1 cellular context compared by ENCODE assay signal in genomic region chr17:17839792-17840707, GRCh38.
TF ChIP-seq lines count a peak whose summit lies in the region.

No MANE protein-coding gene starts in this region.

TF ChIP-seq in HEK293, 187 proteins besides CTCF, POLR2A, EP300 and RAD21 (continued from another document and continues in another):
- no peak for TF ChIP-seq ZNF518A (tag by site-specific recombination; conservative IDR thresholded peaks at IDR 0.05; ENCODE audit: low read depth)
- no peak for TF ChIP-seq ZNF266 (tag by site-specific recombination; IDR thresholded peaks at IDR 0.05; ENCODE audit: low read depth)
- TF ChIP-seq MYNN (tag by site-specific recombination; IDR thresholded peaks at IDR 0.05; ENCODE audit: borderline replicate concordance) = no peak
- TF ChIP-seq ZBTB8A (tag by site-specific recombination; IDR thresholded peaks at IDR 0.05) = peak; percentile 92
- TF ChIP-seq ZNF792 (tag by site-specific recombination; IDR thresholded peaks at IDR 0.05) = no peak
- peak; percentile 61 for TF ChIP-seq ZNF76 (tag by site-specific recombination; IDR thresholded peaks at IDR 0.05; ENCODE audit: borderline replicate concordance, low read depth)
- TF ChIP-seq ZBTB48 (tag by site-specific recombination; IDR thresholded peaks at IDR 0.05) = no peak
- peak; percentile 86 for TF ChIP-seq KLF8 (tag by site-specific recombination; IDR thresholded peaks at IDR 0.05)
- TF ChIP-seq ZFP3 (tag by site-specific recombination; IDR thresholded peaks at IDR 0.05; ENCODE audit: low read depth) = no peak
- peak; percentile 65; the same call in 1 of the 2 replicates for TF ChIP-seq ZSCAN23 (tag by site-specific recombination; IDR thresholded peaks at IDR 0.05)
- TF ChIP-seq GLI2 (tag by site-specific recombination; IDR thresholded peaks at IDR 0.05; ENCODE audit: borderline replicate concordance, low read depth) = no peak
- TF ChIP-seq ZBTB44 (tag by site-specific recombination; IDR thresholded peaks at IDR 0.05) = peak; percentile 76
- no peak for TF ChIP-seq ZNF549 (tag by site-specific recombination; IDR thresholded peaks at IDR 0.05)
- TF ChIP-seq ZNF433 (tag by site-specific recombination; IDR thresholded peaks at IDR 0.05; ENCODE audit: low read depth) = no peak
- no peak for TF ChIP-seq ZNF138 (tag by site-specific recombination; IDR thresholded peaks at IDR 0.05; ENCODE audit: borderline replicate concordance)
- no peak for TF ChIP-seq ZFP41 (tag by site-specific recombination; IDR thresholded peaks at IDR 0.05; ENCODE audit: borderline replicate concordance)
- peak; percentile 64 for TF ChIP-seq ZNF629 (tag by site-specific recombination; IDR thresholded peaks at IDR 0.05)
- 0 out of 2 replicates have a peak, but pooled peaks have one; percentile 40 for TF ChIP-seq MZF1 (tag by site-specific recombination; IDR thresholded peaks at IDR 0.05; ENCODE audit: borderline replicate concordance)
- no peak for TF ChIP-seq ZNF174 (tag by site-specific recombination; IDR thresholded peaks at IDR 0.05)
- TF ChIP-seq, protein P1, sequence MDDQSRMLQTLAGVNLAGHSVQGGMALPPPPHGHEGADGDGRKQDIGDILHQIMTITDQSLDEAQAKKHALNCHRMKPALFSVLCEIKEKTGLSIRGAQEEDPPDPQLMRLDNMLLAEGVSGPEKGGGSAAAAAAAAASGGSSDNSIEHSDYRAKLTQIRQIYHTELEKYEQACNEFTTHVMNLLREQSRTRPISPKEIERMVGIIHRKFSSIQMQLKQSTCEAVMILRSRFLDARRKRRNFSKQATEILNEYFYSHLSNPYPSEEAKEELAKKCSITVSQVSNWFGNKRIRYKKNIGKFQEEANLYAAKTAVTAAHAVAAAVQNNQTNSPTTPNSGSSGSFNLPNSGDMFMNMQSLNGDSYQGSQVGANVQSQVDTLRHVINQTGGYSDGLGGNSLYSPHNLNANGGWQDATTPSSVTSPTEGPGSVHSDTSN (CRISPR knock-in tag; IDR thresholded peaks at IDR 0.05) = no peak; the same call in 1 of the 2 replicates
- peak; percentile 89 for TF ChIP-seq ZBTB26 (tag by site-specific recombination; optimal IDR thresholded peaks at IDR 0.05)
- no peak for TF ChIP-seq ZNF404 (tag by site-specific recombination; IDR thresholded peaks at IDR 0.05)
- TF ChIP-seq ZNF423 (tag by site-specific recombination; IDR thresholded peaks at IDR 0.05) = peak; percentile 63
- no peak for TF ChIP-seq GLI4 (tag by site-specific recombination; IDR thresholded peaks at IDR 0.05)
- no peak for TF ChIP-seq ZNF677 (tag by site-specific recombination; IDR thresholded peaks at IDR 0.05)
- no peak for TF ChIP-seq ZNF366 (tag by site-specific recombination; conservative IDR thresholded peaks at IDR 0.05)
- TF ChIP-seq, protein P2, sequence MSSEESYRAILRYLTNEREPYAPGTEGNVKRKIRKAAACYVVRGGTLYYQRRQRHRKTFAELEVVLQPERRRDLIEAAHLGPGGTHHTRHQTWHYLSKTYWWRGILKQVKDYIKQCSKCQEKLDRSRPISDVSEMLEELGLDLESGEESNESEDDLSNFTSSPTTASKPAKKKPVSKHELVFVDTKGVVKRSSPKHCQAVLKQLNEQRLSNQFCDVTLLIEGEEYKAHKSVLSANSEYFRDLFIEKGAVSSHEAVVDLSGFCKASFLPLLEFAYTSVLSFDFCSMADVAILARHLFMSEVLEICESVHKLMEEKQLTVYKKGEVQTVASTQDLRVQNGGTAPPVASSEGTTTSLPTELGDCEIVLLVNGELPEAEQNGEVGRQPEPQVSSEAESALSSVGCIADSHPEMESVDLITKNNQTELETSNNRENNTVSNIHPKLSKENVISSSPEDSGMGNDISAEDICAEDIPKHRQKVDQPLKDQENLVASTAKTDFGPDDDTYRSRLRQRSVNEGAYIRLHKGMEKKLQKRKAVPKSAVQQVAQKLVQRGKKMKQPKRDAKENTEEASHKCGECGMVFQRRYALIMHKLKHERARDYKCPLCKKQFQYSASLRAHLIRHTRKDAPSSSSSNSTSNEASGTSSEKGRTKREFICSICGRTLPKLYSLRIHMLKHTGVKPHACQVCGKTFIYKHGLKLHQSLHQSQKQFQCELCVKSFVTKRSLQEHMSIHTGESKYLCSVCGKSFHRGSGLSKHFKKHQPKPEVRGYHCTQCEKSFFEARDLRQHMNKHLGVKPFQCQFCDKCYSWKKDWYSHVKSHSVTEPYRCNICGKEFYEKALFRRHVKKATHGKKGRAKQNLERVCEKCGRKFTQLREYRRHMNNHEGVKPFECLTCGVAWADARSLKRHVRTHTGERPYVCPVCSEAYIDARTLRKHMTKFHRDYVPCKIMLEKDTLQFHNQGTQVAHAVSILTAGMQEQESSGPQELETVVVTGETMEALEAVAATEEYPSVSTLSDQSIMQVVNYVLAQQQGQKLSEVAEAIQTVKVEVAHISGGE (tag by site-specific recombination; conservative IDR thresholded peaks at IDR 0.05; ENCODE audit: low read depth) = peak; percentile 48; the same call in 1 of the 2 replicates
- TF ChIP-seq, protein P3, sequence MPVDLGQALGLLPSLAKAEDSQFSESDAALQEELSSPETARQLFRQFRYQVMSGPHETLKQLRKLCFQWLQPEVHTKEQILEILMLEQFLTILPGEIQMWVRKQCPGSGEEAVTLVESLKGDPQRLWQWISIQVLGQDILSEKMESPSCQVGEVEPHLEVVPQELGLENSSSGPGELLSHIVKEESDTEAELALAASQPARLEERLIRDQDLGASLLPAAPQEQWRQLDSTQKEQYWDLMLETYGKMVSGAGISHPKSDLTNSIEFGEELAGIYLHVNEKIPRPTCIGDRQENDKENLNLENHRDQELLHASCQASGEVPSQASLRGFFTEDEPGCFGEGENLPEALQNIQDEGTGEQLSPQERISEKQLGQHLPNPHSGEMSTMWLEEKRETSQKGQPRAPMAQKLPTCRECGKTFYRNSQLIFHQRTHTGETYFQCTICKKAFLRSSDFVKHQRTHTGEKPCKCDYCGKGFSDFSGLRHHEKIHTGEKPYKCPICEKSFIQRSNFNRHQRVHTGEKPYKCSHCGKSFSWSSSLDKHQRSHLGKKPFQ (tag by site-specific recombination; IDR thresholded peaks at IDR 0.05) = no peak
- peak; percentile 93 for TF ChIP-seq ZNF580 (tag by site-specific recombination; IDR thresholded peaks at IDR 0.05)
- TF ChIP-seq ZNF555 (tag by site-specific recombination; conservative IDR thresholded peaks at IDR 0.05) = no peak
- TF ChIP-seq, protein P4, sequence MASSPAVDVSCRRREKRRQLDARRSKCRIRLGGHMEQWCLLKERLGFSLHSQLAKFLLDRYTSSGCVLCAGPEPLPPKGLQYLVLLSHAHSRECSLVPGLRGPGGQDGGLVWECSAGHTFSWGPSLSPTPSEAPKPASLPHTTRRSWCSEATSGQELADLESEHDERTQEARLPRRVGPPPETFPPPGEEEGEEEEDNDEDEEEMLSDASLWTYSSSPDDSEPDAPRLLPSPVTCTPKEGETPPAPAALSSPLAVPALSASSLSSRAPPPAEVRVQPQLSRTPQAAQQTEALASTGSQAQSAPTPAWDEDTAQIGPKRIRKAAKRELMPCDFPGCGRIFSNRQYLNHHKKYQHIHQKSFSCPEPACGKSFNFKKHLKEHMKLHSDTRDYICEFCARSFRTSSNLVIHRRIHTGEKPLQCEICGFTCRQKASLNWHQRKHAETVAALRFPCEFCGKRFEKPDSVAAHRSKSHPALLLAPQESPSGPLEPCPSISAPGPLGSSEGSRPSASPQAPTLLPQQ (tag by site-specific recombination; IDR thresholded peaks at IDR 0.05) = no peak
- TF ChIP-seq ZNF777 (tag by site-specific recombination; IDR thresholded peaks at IDR 0.05; ENCODE audit: borderline replicate concordance) = no peak
- TF ChIP-seq YY1 (tag by site-specific recombination; IDR thresholded peaks at IDR 0.05) = no peak; the same call in 1 of the 2 replicates
- peak; percentile 20; the same call in 1 of the 2 replicates for TF ChIP-seq KLF9 (tag by site-specific recombination; IDR thresholded peaks at IDR 0.05; ENCODE audit: low read depth)
- TF ChIP-seq ZNF311 (tag by site-specific recombination; IDR thresholded peaks at IDR 0.05; ENCODE audit: borderline replicate concordance) = no peak
- TF ChIP-seq KLF7 (tag by site-specific recombination; IDR thresholded peaks at IDR 0.05; ENCODE audit: borderline replicate concordance) = peak; percentile 28; the same call in 1 of the 2 replicates
- TF ChIP-seq OSR2 (tag by site-specific recombination; IDR thresholded peaks at IDR 0.05) = peak; percentile 55
- TF ChIP-seq ZNF510 (tag by site-specific recombination; IDR thresholded peaks at IDR 0.05; ENCODE audit: insufficient replicate concordance) = no peak
- TF ChIP-seq BCL6B (tag by site-specific recombination; IDR thresholded peaks at IDR 0.05) = no peak
- TF ChIP-seq ZNF426 (tag by site-specific recombination; IDR thresholded peaks at IDR 0.05) = no peak
- no peak for TF ChIP-seq ZNF202 (tag by site-specific recombination; IDR thresholded peaks at IDR 0.05; ENCODE audit: borderline replicate concordance)
- peak; percentile 61 for TF ChIP-seq ZSCAN30 (tag by site-specific recombination; IDR thresholded peaks at IDR 0.05)
- no peak for TF ChIP-seq ZNF16 (tag by site-specific recombination; IDR thresholded peaks at IDR 0.05; ENCODE audit: low read depth)
- no peak for TF ChIP-seq ZNF747 (tag by site-specific recombination; IDR thresholded peaks at IDR 0.05)
- peak; percentile 93 for TF ChIP-seq KLF1 (tag by site-specific recombination; IDR thresholded peaks at IDR 0.05)
- TF ChIP-seq ZNF707 (tag by site-specific recombination; IDR thresholded peaks at IDR 0.05) = no peak
- no peak for TF ChIP-seq SCRT2 (tag by site-specific recombination; IDR thresholded peaks at IDR 0.05)
- TF ChIP-seq ZNF292 (tag by site-specific recombination; IDR thresholded peaks at IDR 0.05; ENCODE audit: borderline replicate concordance, low read depth) = no peak
- no peak for TF ChIP-seq TCF7L2 (IDR thresholded peaks at IDR 0.05; ENCODE audit: borderline replicate concordance, low read depth, low read length)
